11 cellular contexts compared by ENCODE assay signal in the genomic region with DNA sequence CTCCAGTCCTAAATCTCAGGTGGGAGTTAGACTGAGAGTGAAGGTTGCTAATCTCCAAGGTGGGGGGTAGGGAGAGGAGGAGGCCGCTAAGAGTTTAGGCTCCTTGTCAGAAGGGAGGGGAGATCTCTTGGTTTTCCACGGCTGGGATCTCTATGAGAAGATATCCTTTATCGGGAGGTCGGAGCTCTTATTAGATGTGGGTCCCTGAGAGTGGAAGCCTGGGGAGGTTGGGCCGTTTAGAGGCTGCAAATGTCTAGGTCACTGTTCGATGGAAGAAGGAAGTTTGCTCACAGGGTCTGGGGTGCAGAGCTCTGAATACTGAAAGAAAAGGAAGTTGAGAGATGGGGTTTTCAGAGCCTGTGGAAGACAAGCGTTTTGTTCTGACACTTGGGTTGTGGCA. TPM values are rescaled to one million over a fixed set of nuclear protein-coding genes. Genes with fewer than 3 reads are reported as not detected.
DNase-seq lines count a peak whose midpoint lies in the region; ATAC-seq and TF ChIP-seq lines count a peak whose summit lies in the region.
"Had no signal": no experiment of that assay in that cellular context is flagged by ENCODE, and none has a peak within 500 bp of the region (broad histone marks: within the 10 kb centered on the region; RNA-seq: fewer than 3 reads in every experiment).

No MANE protein-coding gene starts in this region.

- H3K27me3 ChIP-seq in esophagus muscularis mucosa (no peaks in the 10 kb centered on the region), thymus (ENCODE audit: control insufficient read depth, insufficient read depth) (no peaks in the 10 kb centered on the region), upper lobe of right lung (no peaks in the 10 kb centered on the region)
- H3K27me3 ChIP-seq: hepatocyte had no signal

- H3K4me3 Mint-ChIP-seq in activated T-cell treated with anti-CD3 and anti-CD28 coated beads, Interleukin-2, amount 50 U/mL, for 72 hours, result peak overlapping the region; percentile 2 to 27
- peak overlapping the region; percentile 81 for H3K4me3 Mint-ChIP-seq in T-helper 17 cell

- peaks cover 13 to 19% of the 10 kb centered on the region in 2 donors for H3K36me3 Mint-ChIP-seq in activated T-cell treated with anti-CD3 and anti-CD28 coated beads, Interleukin-2, amount 50 U/mL, for 72 hours (ENCODE audit: insufficient read depth in 2 of 2)
- peaks cover 20% of the 10 kb centered on the region for H3K36me3 Mint-ChIP-seq in T-helper 17 cell (ENCODE audit: low read depth)

- TF ChIP-seq EP300 in esophagus muscularis mucosa (IDR thresholded peaks at IDR 0.05), result no peak

- peak overlapping the region in 2 of 4 donors; percentile 86 to 99 for H3K4me3 ChIP-seq in esophagus muscularis mucosa
- no peak overlapping the region for H3K4me3 ChIP-seq in thymus (ENCODE audit: low read length)
- no peak overlapping the region for H3K4me3 ChIP-seq in upper lobe of right lung
- H3K4me3 ChIP-seq: hepatocyte had no signal

- H3K27ac ChIP-seq in esophagus muscularis mucosa (replicated peaks in 1 of 4) (peak overlapping the region; percentile 24 to 99 (median 98)), thymus (ENCODE audit: low read depth) (peak overlapping the region; percentile 48), upper lobe of right lung (no peak overlapping the region)

- TF ChIP-seq POLR2A in esophagus muscularis mucosa (IDR thresholded peaks at IDR 0.05; ENCODE audit: low read depth), result no peak

- WGBS in esophagus muscularis mucosa, result 43% methylated on average over 7 of the region's 7 CpGs
- 24% methylated on average over 7 of the region's 7 CpGs for WGBS in thymus

- no peak overlapping the region for H3K27ac Mint-ChIP-seq in activated T-cell treated with anti-CD3 and anti-CD28 coated beads, Interleukin-2, amount 50 U/mL, for 72 hours
- no peak overlapping the region for H3K27ac Mint-ChIP-seq in T-helper 17 cell

- H3K36me3 ChIP-seq in esophagus muscularis mucosa (peaks cover 17 to 59% (median 53%) of the 10 kb centered on the region in 4 donors), thymus (ENCODE audit: control insufficient read depth, insufficient read depth) (peaks cover 27% of the 10 kb centered on the region), upper lobe of right lung (peaks cover 34% of the 10 kb centered on the region)

- ATAC-seq in activated T-cell treated with anti-CD3 and anti-CD28 coated beads, Interleukin-2, amount 50 U/mL, for 72 hours (replicated peaks in 1 of 2), result no peak
- ATAC-seq in T-helper 17 cell (no peak), upper lobe of right lung (no peak)

- H3K27me3 Mint-ChIP-seq in activated T-cell treated with anti-CD3 and anti-CD28 coated beads, Interleukin-2, amount 50 U/mL, for 72 hours (ENCODE audit: low read depth), result no peaks in the 10 kb centered on the region
- H3K27me3 Mint-ChIP-seq in T-helper 17 cell, result no peaks in the 10 kb centered on the region

- H3K9me3 Mint-ChIP-seq in activated T-cell treated with anti-CD3 and anti-CD28 coated beads, Interleukin-2, amount 50 U/mL, for 72 hours, result no peaks in the 10 kb centered on the region

- intact Hi-C loops in esophagus muscularis mucosa (cut with DNase I) (loop anchor here (10.0 kb wide), 1 partner anchor 233 kb away; the partner anchor contains the start of genes NDUFA3 and OSCAR), upper lobe of right lung (cut with DNase I) (no loop called here)

- H3K9me3 ChIP-seq in T-helper 17 cell (ENCODE audit: control insufficient read depth, low read length, poor library complexity, severe bottlenecking), result no peaks in the 10 kb centered on the region
- H3K9me3 ChIP-seq in esophagus muscularis mucosa, result no peaks in the 10 kb centered on the region
- H3K9me3 ChIP-seq in thymus (ENCODE audit: control insufficient read depth), result no peaks in the 10 kb centered on the region
- H3K9me3 ChIP-seq in upper lobe of right lung, result no peaks in the 10 kb centered on the region

- DNase-seq in activated T-cell treated with anti-CD3 and anti-CD28 coated beads, Interleukin-2, amount 50 U/mL, for 72 hours, result no peak
- no peak for DNase-seq in activated T-cell treated with anti-CD3 and anti-CD28 coated beads, Interleukin-2, amount 50 U/mL, for 48 hours
- DNase-seq in T-helper 17 cell (no peak), esophagus muscularis mucosa (ENCODE audit: extremely low spot score) (no peak), upper lobe of right lung (no peak), NCI-H526 (lab: John Stamatoyannopoulos, UW) (no peak)
- no peak for DNase-seq in stimulated activated naive CD4-positive, alpha-beta T cell treated with Interleukin-2 at 50 U/mL for 16 hours (lab: John Stamatoyannopoulos, UW)
- DNase-seq: NCI-H1092 treated with DMSO at 0.1 percent for 48 hours; stimulated activated CD4-positive, alpha-beta T cell treated with anti-CD3 and anti-CD28 coated beads, Interleukin-2, amount 100 ng/mL, for 24 hours had no signal

- H3K4me1 ChIP-seq in esophagus muscularis mucosa, result peaks cover 31 to 79% (median 71%) of the 10 kb centered on the region in 4 donors
- H3K4me1 ChIP-seq in thymus (ENCODE audit: control insufficient read depth, insufficient read depth, low read length), result peaks cover 21% of the 10 kb centered on the region
- peaks cover 20% of the 10 kb centered on the region for H3K4me1 ChIP-seq in upper lobe of right lung

- TF ChIP-seq CTCF in esophagus muscularis mucosa (IDR thresholded peaks at IDR 0.05) (no peak), upper lobe of right lung (IDR thresholded peaks at IDR 0.05) (no peak)

- peaks cover 64% of the 10 kb centered on the region for H3K4me1 Mint-ChIP-seq in activated T-cell treated with anti-CD3 and anti-CD28 coated beads, Interleukin-2, amount 50 U/mL, for 72 hours (ENCODE audit: low read depth)
- H3K4me1 Mint-ChIP-seq in T-helper 17 cell, result peaks cover 45% of the 10 kb centered on the region

RNA-seq across cellular contexts. Expression of gene MYADM, which starts 3.8 kb away (rescaled TPM):
- total RNA-seq in activated T-cell treated with anti-CD3 and anti-CD28 coated beads, Interleukin-2, amount 50 U/mL, for 72 hours, result 10 to 100 TPM; 32.7 to 43.5 TPM
- 100 to 1,000 TPM; 392 to 670 TPM for total RNA-seq in T-helper 17 cell
- 100 to 1,000 TPM; 130 to 353 (median 204) TPM for total RNA-seq in esophagus muscularis mucosa
- 34.4 TPM for polyA plus RNA-seq in thymus
- 131 TPM for total RNA-seq in upper lobe of right lung

RNA-seq across cellular contexts. Expression of gene PRKCG, which starts 10.5 kb away (rescaled TPM):
- total RNA-seq in activated T-cell treated with anti-CD3 and anti-CD28 coated beads, Interleukin-2, amount 50 U/mL, for 72 hours, result not detected
- total RNA-seq in T-helper 17 cell, result 1 to 10 TPM; 1.1 to 1.4 TPM
- total RNA-seq in esophagus muscularis mucosa, result not detected
- polyA plus RNA-seq in thymus, result 4.5 TPM
- not detected for total RNA-seq in upper lobe of right lung
- total RNA-seq: hepatocyte had no signal

RNA-seq across cellular contexts. Expression of gene CACNG7, which starts 37.6 kb away (rescaled TPM):
- not detected for total RNA-seq in activated T-cell treated with anti-CD3 and anti-CD28 coated beads, Interleukin-2, amount 50 U/mL, for 72 hours
- total RNA-seq in T-helper 17 cell (not detected), esophagus muscularis mucosa (1 to 10 TPM in 1 of 4 donors, under 1 TPM in 1, not detected in 2; under 0.01 to 1.2 TPM), upper lobe of right lung (not detected)
- polyA plus RNA-seq in thymus, result 0.05 TPM

RNA-seq across cellular contexts. Expression of gene NLRP12, which starts 47.3 kb away (rescaled TPM):
- total RNA-seq in activated T-cell treated with anti-CD3 and anti-CD28 coated beads, Interleukin-2, amount 50 U/mL, for 72 hours, result not detected
- total RNA-seq in T-helper 17 cell (under 1 TPM; 0.34 to 0.57 TPM), esophagus muscularis mucosa (1 to 10 TPM in 1 of 4 donors, under 1 TPM in 3; under 0.01 to 1.8 (median 0.30) TPM), upper lobe of right lung (4.0 TPM)
- polyA plus RNA-seq in thymus, result 0.21 TPM
- total RNA-seq: hepatocyte had no signal
- polyA plus RNA-seq: hepatocyte had no signal
